In the genomic region with DNA sequence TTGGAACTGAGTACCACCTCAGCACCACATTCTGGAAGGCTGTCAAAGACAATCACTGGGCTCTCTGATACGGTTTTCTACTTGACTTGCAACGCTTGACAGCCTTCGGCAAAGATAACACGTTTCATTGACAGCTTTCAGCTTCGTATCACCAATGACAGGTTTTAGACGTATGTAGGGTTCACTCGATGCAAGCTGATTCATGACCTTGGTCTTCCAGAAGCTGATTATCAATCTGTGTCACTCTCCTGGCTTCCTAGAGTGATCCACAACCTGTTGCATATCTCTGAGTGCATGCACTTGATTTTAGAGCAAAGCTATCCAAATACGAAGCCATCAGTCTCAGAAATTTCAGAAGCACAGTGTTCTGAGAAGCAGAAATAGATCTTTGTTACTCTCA, we compare ENCODE assay signal across 23 cellular contexts.
DNase-seq lines count a peak whose midpoint lies in the region; ATAC-seq, FAIRE-seq and TF ChIP-seq lines count a peak whose summit lies in the region.
"Had no signal": no experiment of that assay in that cellular context is flagged by ENCODE, and none has a peak within 500 bp of the region (broad histone marks: within the 10 kb centered on the region; RNA-seq: fewer than 3 reads in every experiment).

No MANE protein-coding gene starts in this region.

- TF ChIP-seq CTCF in cardiac muscle cell (IDR thresholded peaks at IDR 0.05; ENCODE audit: low read depth, low read length) (no peak), left ventricle myocardium inferior (IDR thresholded peaks at IDR 0.05; ENCODE audit: borderline replicate concordance) (no peak), K562 (IDR thresholded peaks at IDR 0.05 in 2 of 3, conservative IDR thresholded peaks at IDR 0.05 in 1 of 3; ENCODE audit: insufficient read depth in 2 of 3, low read depth in 1 of 3, low read length in 3 of 3) (no peak), neural cell (IDR thresholded peaks at IDR 0.05; ENCODE audit: poor library complexity, severe bottlenecking) (no peak)

- WGBS in K562 (ENCODE audit: insufficient coverage, low coverage, missing lambda C conversion rate), result under 1% methylated on average over 8 of the region's 8 CpGs

- H3F3A ChIP-seq in neural cell (ENCODE audit: insufficient read depth, low read length, poor library complexity, severe bottlenecking), result no peaks in the 10 kb centered on the region

- H3K27me3 ChIP-seq in cardiac muscle cell (no peaks in the 10 kb centered on the region), left ventricle myocardium inferior (ENCODE audit: low read depth) (no peaks in the 10 kb centered on the region), K562 (ENCODE audit: control insufficient read depth in 2 of 2, insufficient read depth in 2 of 2, low read length in 2 of 2) (no peaks in the 10 kb centered on the region), neural cell (ENCODE audit: insufficient read depth, low read depth, low read length) (no peaks in the 10 kb centered on the region)

- no peaks in the 10 kb centered on the region for H3K9me2 ChIP-seq in neural cell (ENCODE audit: insufficient read depth, low read length)

- peak overlapping the region; percentile 14 for H3K27ac ChIP-seq in cardiac muscle cell
- H3K27ac ChIP-seq in left ventricle myocardium inferior (replicated peaks), result no peak overlapping the region
- H3K27ac ChIP-seq in K562 (ENCODE audit: extremely low read depth, low read depth, low read length), result no peak overlapping the region
- H3K27ac ChIP-seq in neural cell (ENCODE audit: low read length), result peak overlapping the region; percentile 70
- H3K27ac ChIP-seq: 22Rv1, A549, C4-2B, GM23248 had no signal

- in situ Hi-C loops in K562 (cut with MboI), result no loop called here

- no peak overlapping the region for H3K4me2 ChIP-seq in K562 (ENCODE audit: insufficient read depth, low read length)
- no peak overlapping the region for H3K4me2 ChIP-seq in neural cell (ENCODE audit: low read length)
- H3K4me2 ChIP-seq: A549 had no signal

- peaks cover 2% of the 10 kb centered on the region for H3K27me3 Mint-ChIP-seq in activated CD4-positive, alpha-beta T cell treated with anti-CD3 and anti-CD28 coated beads for 36 hours
- H3K27me3 Mint-ChIP-seq: CD4-positive, alpha-beta T cell had no signal

- TF ChIP-seq POLR2A in K562 (conservative IDR thresholded peaks at IDR 0.05), result no peak

- H3K4me3 ChIP-seq in cardiac muscle cell, result no peak overlapping the region
- no peak overlapping the region for H3K4me3 ChIP-seq in left ventricle myocardium inferior
- no peak overlapping the region for H3K4me3 ChIP-seq in K562
- no peak overlapping the region for H3K4me3 ChIP-seq in neural cell (ENCODE audit: low read length)
- H3K4me3 ChIP-seq: A549, GM23248 had no signal

- CTCF ChIA-PET in K562 (lab: Yijun Ruan, JAX; ENCODE audit: low intra/inter-chr PET ratio), result no interaction called here
- CTCF ChIA-PET in activated CD4-positive, alpha-beta T cell treated with anti-CD3 and anti-CD28 coated beads for 36 hours (lab: Charles Lee), result no interaction called here

- no peak for FAIRE-seq in K562 (lab: Jason Lieb, UNC)
- FAIRE-seq: A549, D721Med, G401.6, GM12891, GM19239, HTR-8/SVneo had no signal

- intact Hi-C loops in left ventricle myocardium inferior (cut with micrococcal nuclease) (no loop called here), K562 (cut with micrococcal nuclease) (no loop called here)
- intact Hi-C loops in activated CD4-positive, alpha-beta T cell treated with anti-CD3 and anti-CD28 coated beads for 36 hours (cut with DNase I, micrococcal nuclease), result no loop called here

- no peak overlapping the region for H3K27ac Mint-ChIP-seq in activated CD4-positive, alpha-beta T cell treated with anti-CD3 and anti-CD28 coated beads for 36 hours
- H3K27ac Mint-ChIP-seq: CD4-positive, alpha-beta T cell had no signal

- H2AFZ ChIP-seq in K562 (ENCODE audit: low read depth, low read length) (no peak overlapping the region), neural cell (ENCODE audit: low read depth, low read length) (no peak overlapping the region)
- H2AFZ ChIP-seq: GM23248 had no signal

- no peak overlapping the region for H3K9ac ChIP-seq in K562 (ENCODE audit: insufficient read depth in 1 of 2, low read depth in 2 of 2, low read length in 2 of 2)
- H3K9ac ChIP-seq in neural cell (ENCODE audit: low read length), result no peak overlapping the region
- H3K9ac ChIP-seq: GM23248 had no signal

- no peak for DNase-seq in cardiac muscle cell (ENCODE audit: low read depth in 1 of 2, low spot score in 1 of 2)
- DNase-seq in left ventricle myocardium inferior, result no peak
- peak; percentile 4 to 28 for DNase-seq in NCI-H187 (lab: John Stamatoyannopoulos, UW)
- DNase-seq in K562 (ENCODE audit: extremely low read depth in 1 of 4, low spot score in 3 of 4), result peak in 1 of 4 experiments; percentile 6
- DNase-seq in NCI-H526 (lab: John Stamatoyannopoulos, UW), result no peak
- DNase-seq in activated CD4-positive, alpha-beta T cell treated with anti-CD3 and anti-CD28 coated beads for 36 hours, result no peak
- DNase-seq: AML-193; Caco-2; CD4-positive, alpha-beta T cell; GM23248; H7; IMR-90 had no signal

- no peaks in the 10 kb centered on the region for H3K9me1 ChIP-seq in K562 (ENCODE audit: control insufficient read depth, insufficient read depth, low read length)

- H3K36me3 Mint-ChIP-seq in activated CD4-positive, alpha-beta T cell treated with anti-CD3 and anti-CD28 coated beads for 36 hours (ENCODE audit: low read depth), result no peaks in the 10 kb centered on the region

- no peak for ATAC-seq in K562
- no peak for ATAC-seq in activated CD4-positive, alpha-beta T cell treated with anti-CD3 and anti-CD28 coated beads for 36 hours
- ATAC-seq in HG03565 (IDR thresholded peaks at IDR 0.05; ENCODE audit: unreplicated experiment), result no peak
- ATAC-seq: A549, HCT116 had no signal

- H4K20me1 ChIP-seq in K562 (replicated peaks; ENCODE audit: control insufficient read depth, insufficient read depth, low read length), result no peaks in the 10 kb centered on the region
- no peaks in the 10 kb centered on the region for H4K20me1 ChIP-seq in neural cell (ENCODE audit: insufficient read depth)

- H3K4me3 Mint-ChIP-seq in activated CD4-positive, alpha-beta T cell treated with anti-CD3 and anti-CD28 coated beads for 36 hours, result no peak overlapping the region
- H3K4me3 Mint-ChIP-seq: CD4-positive, alpha-beta T cell had no signal

- H3K79me2 ChIP-seq in K562 (ENCODE audit: control insufficient read depth, insufficient read depth, low read length), result no peaks in the 10 kb centered on the region
- no peaks in the 10 kb centered on the region for H3K79me2 ChIP-seq in neural cell (replicated peaks; ENCODE audit: insufficient read depth, low read length)

- TF ChIP-seq EP300 in K562 (IDR thresholded peaks at IDR 0.05; ENCODE audit: low read length) (no peak), neural cell (conservative IDR thresholded peaks at IDR 0.05; ENCODE audit: poor library complexity, severe bottlenecking) (peak; percentile 99)

- BruUV-seq in K562 (replicated peaks; lab: Mats Ljungman, UMichigan), result no TSS peak

- no peaks in the 10 kb centered on the region for H3K9me3 Mint-ChIP-seq in activated CD4-positive, alpha-beta T cell treated with anti-CD3 and anti-CD28 coated beads for 36 hours (ENCODE audit: low read depth)

- H3K4me1 ChIP-seq in cardiac muscle cell (ENCODE audit: low read depth) (peaks cover 47% of the 10 kb centered on the region), left ventricle myocardium inferior (peaks cover 30% of the 10 kb centered on the region), K562 (replicated peaks in 1 of 2; ENCODE audit: control insufficient read depth in 2 of 2, insufficient read depth in 2 of 2, low read length in 2 of 2) (no peaks in the 10 kb centered on the region)
- H3K4me1 ChIP-seq: Caco-2 had no signal

- H3K36me3 ChIP-seq in cardiac muscle cell, result no peaks in the 10 kb centered on the region
- peaks cover 5% of the 10 kb centered on the region for H3K36me3 ChIP-seq in left ventricle myocardium inferior
- no peaks in the 10 kb centered on the region for H3K36me3 ChIP-seq in K562 (ENCODE audit: control insufficient read depth, insufficient read depth, low read length)
- H3K36me3 ChIP-seq in neural cell (ENCODE audit: insufficient read depth, low read length), result no peaks in the 10 kb centered on the region

- no peak for TF ChIP-seq RAD21 in K562 (CRISPR knock-in tag; conservative IDR thresholded peaks at IDR 0.05 in 1 of 2, IDR thresholded peaks at IDR 0.05 in 1 of 2)
- no peak for TF ChIP-seq RAD21 in neural cell (conservative IDR thresholded peaks at IDR 0.05)

- H3K9me3 ChIP-seq in cardiac muscle cell (ENCODE audit: low read depth), result no peaks in the 10 kb centered on the region
- no peaks in the 10 kb centered on the region for H3K9me3 ChIP-seq in left ventricle myocardium inferior (replicated peaks)
- no peaks in the 10 kb centered on the region for H3K9me3 ChIP-seq in K562 (replicated peaks; ENCODE audit: control insufficient read depth, insufficient read depth, low read depth, low read length)
- H3K9me3 ChIP-seq in neural cell (ENCODE audit: low read length), result no peaks in the 10 kb centered on the region
- H3K9me3 ChIP-seq: A549, Caco-2 had no signal

- POLR2A ChIA-PET in K562 (lab: Yijun Ruan, JAX), result no interaction called here
- POLR2A ChIA-PET in activated CD4-positive, alpha-beta T cell treated with anti-CD3 and anti-CD28 coated beads for 36 hours (lab: Charles Lee), result interaction anchor here (0.7 kb wide), 1 partner anchor 1718 kb away, joined by 4 read pairs; no protein-coding TSS in a partner anchor

- H3K4me1 Mint-ChIP-seq in activated CD4-positive, alpha-beta T cell treated with anti-CD3 and anti-CD28 coated beads for 36 hours, result no peaks in the 10 kb centered on the region

Comparison
In these comparisons a context has a peak if more than half of its experiments do, and no peak if none do; other contexts are left out.
1. H3K27ac ChIP-seq: peak in cardiac muscle cell (single experiment) and neural cell (single experiment); none in left ventricle myocardium inferior (single experiment) and K562 (single experiment).
2. DNase-seq: peak in NCI-H187 (2 of 2); none in cardiac muscle cell (0 of 2), left ventricle myocardium inferior (single experiment), NCI-H526 (0 of 2) and activated CD4-positive, alpha-beta T cell treated with anti-CD3 and anti-CD28 coated beads for 36 hours (single experiment).